Comparison of ENCODE assay signal across 8 cellular contexts in genomic region chr1:32716312-32717126, GRCh38. TPM values are rescaled to one million over a fixed set of nuclear protein-coding genes. Genes with fewer than 3 reads are reported as not detected.
DNase-seq lines count a peak whose midpoint lies in the region; ATAC-seq and TF ChIP-seq lines count a peak whose summit lies in the region.

No MANE protein-coding gene starts in this region.

- H3K27me3 Mint-ChIP-seq in activated CD4-positive, alpha-beta memory T cell treated with anti-CD3 and anti-CD28 coated beads, Interleukin-2, amount 10 ng/mL, durations not matched to agents 7 days and 5 days, result peaks cover 6% of the 10 kb centered on the region

- POLR2A ChIA-PET in activated CD4-positive, alpha-beta memory T cell treated with anti-CD3 and anti-CD28 coated beads, Interleukin-2, amount 10 ng/mL, durations not matched to agents 7 days and 5 days (lab: Charles Lee), result interaction anchor here (0.6 to 2.7 kb wide), 3 partner anchors 11 to 28 kb away, joined by 3 to 7 read pairs (median 3); no protein-coding TSS in a partner anchor

- no peaks in the 10 kb centered on the region for H3K36me3 Mint-ChIP-seq in activated CD4-positive, alpha-beta memory T cell treated with anti-CD3 and anti-CD28 coated beads, Interleukin-2, amount 10 ng/mL, durations not matched to agents 7 days and 5 days (ENCODE audit: low read depth)

- H3K27ac Mint-ChIP-seq in activated CD4-positive, alpha-beta memory T cell treated with anti-CD3 and anti-CD28 coated beads, Interleukin-2, amount 10 ng/mL, durations not matched to agents 7 days and 5 days, result no peak overlapping the region

- WGBS in spleen, 5 donors, result 23 to 27% (median 26%) methylated on average over 9 of the region's 9 CpGs

- CTCF ChIA-PET in activated CD4-positive, alpha-beta memory T cell treated with anti-CD3 and anti-CD28 coated beads, Interleukin-2, amount 10 ng/mL, durations not matched to agents 7 days and 5 days (lab: Charles Lee), result interaction anchor here (0.5 to 1.0 kb wide), 2 partner anchors 44 to 66 kb away, joined by 3 to 4 read pairs; no protein-coding TSS in a partner anchor

- H3K9me3 Mint-ChIP-seq in activated CD4-positive, alpha-beta memory T cell treated with anti-CD3 and anti-CD28 coated beads, Interleukin-2, amount 10 ng/mL, durations not matched to agents 7 days and 5 days, result no peaks in the 10 kb centered on the region

- H3K27me3 ChIP-seq in spleen (replicated peaks in 1 of 7), result peaks cover 0 to 3% (median 0%) of the 10 kb centered on the region in 7 donors

- no peak overlapping the region for H3K4me3 ChIP-seq in spleen

- no peaks in the 10 kb centered on the region for H3K9me3 ChIP-seq in spleen

- ATAC-seq in HG02798 (IDR thresholded peaks at IDR 0.05; ENCODE audit: poor library complexity, unreplicated experiment) (peak; percentile 57), left ventricle myocardium superior (peak; percentile 71), HG03439 (IDR thresholded peaks at IDR 0.05; ENCODE audit: unreplicated experiment) (no peak)

- intact Hi-C loops in left ventricle myocardium superior (cut with micrococcal nuclease), result no loop called here
- intact Hi-C loops in spleen (cut with DNase I; ENCODE audit: low total_unique reads), result no loop called here

- no peak overlapping the region for H3K27ac ChIP-seq in spleen

- no peak for TF ChIP-seq POLR2A in spleen (IDR thresholded peaks at IDR 0.05)

- no peaks in the 10 kb centered on the region for H3K36me3 ChIP-seq in spleen

- DNase-seq in DMS153 (lab: John Stamatoyannopoulos, UW) (peak; percentile 99), NCI-H510A treated with DMSO at 0.1 percent for 48 hours (lab: John Stamatoyannopoulos, UW) (peak; percentile 84), left ventricle myocardium superior (peak; percentile 74), spleen (peak; percentile 81), activated gamma-delta T cell treated with Interleukin-2 at 50 U/mL for 16 hours (no peak)
- DNase-seq in activated CD4-positive, alpha-beta memory T cell treated with anti-CD3 and anti-CD28 coated beads, Interleukin-2, amount 10 ng/mL, durations not matched to agents 7 days and 5 days, result peak; percentile 73

- no peak for TF ChIP-seq CTCF in spleen (IDR thresholded peaks at IDR 0.05 in 8 of 11, conservative IDR thresholded peaks at IDR 0.05 in 3 of 11)

- H3K4me1 ChIP-seq in spleen, result peaks cover 0 to 18% (median 10%) of the 10 kb centered on the region in 6 donors

- peaks cover 14% of the 10 kb centered on the region for H3K4me1 Mint-ChIP-seq in activated CD4-positive, alpha-beta memory T cell treated with anti-CD3 and anti-CD28 coated beads, Interleukin-2, amount 10 ng/mL, durations not matched to agents 7 days and 5 days

- no peak overlapping the region for H3K4me3 Mint-ChIP-seq in activated CD4-positive, alpha-beta memory T cell treated with anti-CD3 and anti-CD28 coated beads, Interleukin-2, amount 10 ng/mL, durations not matched to agents 7 days and 5 days

RNA-seq across cellular contexts. Expression of gene SYNC, which starts 13.9 kb away (rescaled TPM):
- not detected for total RNA-seq in activated CD4-positive, alpha-beta memory T cell treated with anti-CD3 and anti-CD28 coated beads, Interleukin-2, amount 10 ng/mL, durations not matched to agents 7 days and 5 days
- total RNA-seq in left ventricle myocardium superior, result 12.2 TPM
- 1 to 10 TPM; 1.3 to 9.2 (median 6.5) TPM for total RNA-seq in spleen
- polyA plus RNA-seq in spleen, result 1 to 10 TPM; 1.2 to 4.5 (median 1.7) TPM
